In the genomic region with DNA sequence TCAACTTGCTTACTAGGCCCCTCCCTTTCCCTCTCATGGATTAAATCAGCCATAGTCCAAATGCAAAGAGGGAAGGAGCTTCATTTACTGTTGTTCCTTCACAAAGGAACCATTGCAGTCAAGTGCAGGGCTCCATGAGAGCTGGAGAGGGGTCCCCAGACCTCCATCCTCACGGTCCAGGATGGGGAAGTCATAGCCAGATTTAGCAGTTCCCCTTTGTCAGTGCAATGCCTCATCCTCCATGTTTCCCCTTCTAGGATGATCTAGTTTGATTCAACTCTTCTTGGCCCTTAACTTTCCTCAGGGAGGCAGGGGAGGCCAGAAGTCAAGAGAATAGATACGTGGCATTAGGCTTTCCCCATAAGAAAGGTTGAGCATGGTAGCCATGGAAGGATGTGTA, we compare ENCODE assay signal across 31 cellular contexts.
"Had no signal": no experiment of that assay in that cellular context is flagged by ENCODE, and none has a peak within 500 bp of the region (broad histone marks: within the 10 kb centered on the region; RNA-seq: fewer than 3 reads in every experiment).

No MANE protein-coding gene starts in this region.

- H3K27me3 Mint-ChIP-seq: dendritic cell treated with granulocyte-macrophage colony-stimulating factor and Interleukin-4, amounts not matched to agents 40 ng/mL and 50 ng/mL, for 4 days; naive B cell; natural killer cell treated with Interleukin-12 subunit alpha and Interleukin-12 subunit beta and Interleukin-15 and Interleukin-18, amount 100 ng/mL, for 72 hours; progenitor cell of endocrine pancreas had no signal

- DNase-seq: effector memory CD4-positive, alpha-beta T cell; foreskin keratinocyte; heart left ventricle; hippocampal formation; left cardiac atrium; left lung; mesenchymal stem cell; mucosa of descending colon; naive B cell; stimulated activated CD4-positive, alpha-beta T cell treated with anti-CD3 and anti-CD28 coated beads, Interleukin-12 subunit alpha, Interleukin-12 subunit beta, amount 100 ng/mL, for 4 hours; stimulated activated CD4-positive, alpha-beta T cell treated with anti-CD3 and anti-CD28 coated beads, Interleukin-1b, Interleukin-23, amount 100 ng/mL, for 48 hours; stimulated activated CD4-positive, alpha-beta T cell treated with anti-CD3 and anti-CD28 coated beads, Interleukin-4, amount 100 ng/mL, for 1 hour; stimulated activated CD8-positive, alpha-beta memory T cell treated with anti-CD3 and anti-CD28 coated beads, Interleukin-4, amount 100 ng/mL, for 48 hours; stimulated activated naive CD4-positive, alpha-beta T cell treated with Interleukin-2 at 50 U/mL for 16 hours; stomach; thyroid gland; trophoblast cell had no signal

- H3K4me3 ChIP-seq: esophagus muscularis mucosa, gastroesophageal sphincter, heart left ventricle, left lung, mucosa of descending colon, smooth muscle cell, stomach, thyroid gland, vagina had no signal

- H3K36me3 ChIP-seq: esophagus muscularis mucosa, gastroesophageal sphincter, heart left ventricle, left lung, neutrophil, stomach, thyroid gland, vagina had no signal

- H3K9me3 Mint-ChIP-seq: dendritic cell treated with granulocyte-macrophage colony-stimulating factor and Interleukin-4, amounts not matched to agents 40 ng/mL and 50 ng/mL, for 4 days; naive B cell; natural killer cell treated with Interleukin-12 subunit alpha and Interleukin-12 subunit beta and Interleukin-15 and Interleukin-18, amount 100 ng/mL, for 72 hours; neural crest cell had no signal

- FAIRE-seq: endothelial cell of umbilical vein, islet of Langerhans had no signal

- H3K4me1 ChIP-seq: foreskin keratinocyte, parathyroid adenoma, thyroid gland, vagina had no signal

- H3K27ac Mint-ChIP-seq: dendritic cell treated with granulocyte-macrophage colony-stimulating factor and Interleukin-4, amounts not matched to agents 40 ng/mL and 50 ng/mL, for 4 days; mesothelial cell of epicardium; natural killer cell treated with Interleukin-12 subunit alpha and Interleukin-12 subunit beta and Interleukin-15 and Interleukin-18, amount 100 ng/mL, for 72 hours; progenitor cell of endocrine pancreas had no signal

- H3K36me3 Mint-ChIP-seq: mesothelial cell of epicardium; natural killer cell treated with Interleukin-12 subunit alpha and Interleukin-12 subunit beta and Interleukin-15 and Interleukin-18, amount 100 ng/mL, for 72 hours had no signal

- H3K27ac ChIP-seq: esophagus muscularis mucosa, foreskin keratinocyte, gastroesophageal sphincter, heart left ventricle, left lung, neutrophil, parathyroid adenoma, stomach, thyroid gland, vagina had no signal

- H3K27me3 ChIP-seq: esophagus muscularis mucosa, foreskin keratinocyte, gastroesophageal sphincter, heart left ventricle, left lung, neutrophil, stomach, thyroid gland, vagina had no signal

- H2AFZ ChIP-seq: parathyroid adenoma had no signal

- H3K4me2 ChIP-seq: smooth muscle cell had no signal

- H3K9ac ChIP-seq: parathyroid adenoma had no signal

- H3K4me3 Mint-ChIP-seq: dendritic cell treated with granulocyte-macrophage colony-stimulating factor and Interleukin-4, amounts not matched to agents 40 ng/mL and 50 ng/mL, for 4 days; mesothelial cell of epicardium; naive B cell; natural killer cell treated with Interleukin-12 subunit alpha and Interleukin-12 subunit beta and Interleukin-15 and Interleukin-18, amount 100 ng/mL, for 72 hours; neural crest cell had no signal

- ATAC-seq: foreskin keratinocyte; gastroesophageal sphincter; heart left ventricle; left cardiac atrium; left lung; mucosa of descending colon; natural killer cell treated with Interleukin-12 subunit alpha and Interleukin-12 subunit beta and Interleukin-15 and Interleukin-18, amount 100 ng/mL, for 72 hours; sciatic nerve had no signal

- H3K4me1 Mint-ChIP-seq: neural crest cell had no signal

- H3K9me3 ChIP-seq: esophagus muscularis mucosa, gastroesophageal sphincter, heart left ventricle, left lung, mucosa of descending colon, neutrophil, stomach, thyroid gland, vagina had no signal
